Comparison of ENCODE assay signal across 6 cellular contexts in the genomic region with DNA sequence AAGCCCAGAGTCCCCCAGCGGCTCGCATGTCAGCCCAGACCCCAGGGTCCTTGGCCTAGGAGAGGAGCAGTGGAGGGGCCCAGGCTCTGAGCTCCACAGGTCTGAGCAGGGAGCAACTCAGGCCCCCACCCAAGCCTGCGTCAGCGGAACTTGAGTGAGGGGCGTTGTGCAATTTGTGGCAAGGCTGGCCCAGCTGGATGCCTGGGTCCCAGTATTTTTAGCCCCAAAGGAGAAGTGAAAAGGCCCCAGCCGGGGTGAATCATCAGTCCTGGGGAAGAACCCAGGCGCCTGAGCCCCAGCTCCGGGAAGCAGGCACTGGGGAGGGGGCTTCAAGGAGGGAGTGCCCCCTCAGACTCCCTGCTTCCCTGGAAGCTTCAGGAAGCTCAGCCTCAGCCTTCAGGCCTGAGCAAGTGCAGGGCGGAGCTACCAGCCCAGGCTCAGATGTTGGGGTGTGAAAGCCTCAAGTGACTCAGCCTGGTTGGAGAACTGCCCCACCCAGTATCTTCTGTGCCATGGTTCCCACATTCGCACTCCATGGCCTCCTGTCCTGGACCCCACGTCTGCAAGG. TPM values are rescaled to one million over a fixed set of nuclear protein-coding genes. Genes with fewer than 3 reads are reported as not detected.
DNase-seq lines count a peak whose midpoint lies in the region; ATAC-seq lines count a peak whose summit lies in the region.

No MANE protein-coding gene starts in this region.

- H3K27me3 ChIP-seq in mesenchymal stem cell (ENCODE audit: control insufficient read depth in 1 of 2, insufficient read depth in 1 of 2, low read length in 2 of 2) = no peaks in the 10 kb centered on the region

- H3K36me3 ChIP-seq in mesenchymal stem cell (ENCODE audit: control insufficient read depth in 1 of 2, insufficient read depth in 2 of 2, low read depth in 1 of 2, low read length in 2 of 2) = peaks cover 28 to 37% of the 10 kb centered on the region in 2 experiments

- peak overlapping the region; percentile 39 for H2BK15ac ChIP-seq in mesenchymal stem cell (ENCODE audit: low read depth, poor library complexity, severe bottlenecking)

- H3K27me3 Mint-ChIP-seq in activated naive CD8-positive, alpha-beta T cell = no peaks in the 10 kb centered on the region

- H2AK5ac ChIP-seq in mesenchymal stem cell (ENCODE audit: low read length, severe bottlenecking) = no peak overlapping the region

- H3K4ac ChIP-seq in mesenchymal stem cell (ENCODE audit: low read depth in 1 of 2, low read length in 2 of 2) = peak overlapping the region; percentile 49 to 63

- peaks cover 18% of the 10 kb centered on the region for H3K79me1 ChIP-seq in mesenchymal stem cell (replicated peaks; ENCODE audit: low read length, poor library complexity, severe bottlenecking)

- H3K27ac ChIP-seq in mesenchymal stem cell (ENCODE audit: low read length, poor library complexity, severe bottlenecking) = no peak overlapping the region

- peak overlapping the region; percentile 4 to 58 for H3K18ac ChIP-seq in mesenchymal stem cell (ENCODE audit: low read depth in 1 of 2, low read length in 2 of 2)

- peak overlapping the region; percentile 4 for H4K8ac ChIP-seq in mesenchymal stem cell (ENCODE audit: low read length)

- H3K36me3 Mint-ChIP-seq in activated naive CD8-positive, alpha-beta T cell = no peaks in the 10 kb centered on the region

- no peaks in the 10 kb centered on the region for H3K9me3 ChIP-seq in mesenchymal stem cell (ENCODE audit: control insufficient read depth, low read length)

- H2BK5ac ChIP-seq in mesenchymal stem cell (ENCODE audit: low read depth, low read length, poor library complexity, severe bottlenecking) = no peak overlapping the region

- no peaks in the 10 kb centered on the region for H3K9me3 Mint-ChIP-seq in activated naive CD8-positive, alpha-beta T cell (ENCODE audit: low read depth)

- peak overlapping the region; percentile 2 to 73 for H2BK12ac ChIP-seq in mesenchymal stem cell (ENCODE audit: low read length in 2 of 2)

- peaks cover 27% of the 10 kb centered on the region for H3K4me1 ChIP-seq in mesenchymal stem cell (ENCODE audit: control insufficient read depth, insufficient read depth, low read depth, low read length)

- ATAC-seq in HG02973 (IDR thresholded peaks at IDR 0.05; ENCODE audit: unreplicated experiment) = no peak
- no peak for ATAC-seq in HG03045 (IDR thresholded peaks at IDR 0.05; ENCODE audit: unreplicated experiment)

- peak overlapping the region in 1 of 2 experiments; percentile 19 for H3K4me3 ChIP-seq in mesenchymal stem cell (ENCODE audit: insufficient read depth in 1 of 2, low read depth in 1 of 2, low read length in 2 of 2)

- no peak overlapping the region for H2AFZ ChIP-seq in mesenchymal stem cell (ENCODE audit: low read depth, low read length)

- DNase-seq in LoVo (ENCODE audit: low spot score) (peak; percentile 86), mesenchymal stem cell (peak; percentile 92), NCI-H345 treated with DMSO at 0.1 percent for 48 hours (lab: John Stamatoyannopoulos, UW; ENCODE audit: unreplicated experiment) (no peak)

- no peak overlapping the region for H3K4me2 ChIP-seq in mesenchymal stem cell (ENCODE audit: low read length, poor library complexity, severe bottlenecking)

- peak overlapping the region; percentile 93 for H3K27ac Mint-ChIP-seq in activated naive CD8-positive, alpha-beta T cell

- no peak overlapping the region for H3K14ac ChIP-seq in mesenchymal stem cell (ENCODE audit: low read length in 2 of 2)

- peaks cover 55% of the 10 kb centered on the region for H3K4me1 Mint-ChIP-seq in activated naive CD8-positive, alpha-beta T cell (ENCODE audit: low read depth)

- H3K9ac ChIP-seq in mesenchymal stem cell (ENCODE audit: low read length) = peak overlapping the region; percentile 89

- WGBS in mesenchymal stem cell = 67% methylated on average over 11 of the region's 11 CpGs

- H3K4me3 Mint-ChIP-seq in activated naive CD8-positive, alpha-beta T cell = peak overlapping the region; percentile 77

- H3K23ac ChIP-seq in mesenchymal stem cell (ENCODE audit: low read length in 2 of 2) = no peak overlapping the region

- peak overlapping the region; percentile 88 for H2BK120ac ChIP-seq in mesenchymal stem cell (ENCODE audit: low read depth, low read length)

- peak overlapping the region; percentile 22 for H4K91ac ChIP-seq in mesenchymal stem cell (ENCODE audit: low read length)

RNA-seq across cellular contexts. Expression of a gene that starts 7.2 kb away (rescaled TPM):
- polyA plus RNA-seq in mesenchymal stem cell (2013, experiment 1 of 2) = 31.3 TPM
- 31.7 TPM for polyA plus RNA-seq in mesenchymal stem cell (2013, experiment 2 of 2)

RNA-seq across cellular contexts. Expression of a gene that starts 7.5 kb away (rescaled TPM):
- polyA plus RNA-seq in mesenchymal stem cell (2013, experiment 1 of 2) = 45.4 TPM
- 45.0 TPM for polyA plus RNA-seq in mesenchymal stem cell (2013, experiment 2 of 2)

RNA-seq across cellular contexts. Expression of a gene that starts 8.3 kb away (rescaled TPM):
- 316 TPM for polyA plus RNA-seq in mesenchymal stem cell (2013, experiment 1 of 2)
- polyA plus RNA-seq in mesenchymal stem cell (2013, experiment 2 of 2) = 290 TPM

RNA-seq across cellular contexts. Expression of a gene that starts 14.1 kb away (rescaled TPM):
- 61.4 TPM for polyA plus RNA-seq in mesenchymal stem cell (2013, experiment 1 of 2)
- polyA plus RNA-seq in mesenchymal stem cell (2013, experiment 2 of 2) = 51.6 TPM

RNA-seq across cellular contexts. Expression of a gene that starts 37.4 kb away (rescaled TPM):
- 3,108 TPM for polyA plus RNA-seq in mesenchymal stem cell (2013, experiment 1 of 2)
- 3,178 TPM for polyA plus RNA-seq in mesenchymal stem cell (2013, experiment 2 of 2)
